In genomic region chr18:22434973-22435608, GRCh38 we compare ENCODE assay signal across 17 cellular contexts. TPM values are rescaled to one million over a fixed set of nuclear protein-coding genes. Genes with fewer than 3 reads are reported as not detected.
DNase-seq lines count a peak whose midpoint lies in the region; ATAC-seq and TF ChIP-seq lines count a peak whose summit lies in the region.
"Had no signal": no experiment of that assay in that cellular context is flagged by ENCODE, and none has a peak within 500 bp of the region (broad histone marks: within the 10 kb centered on the region; RNA-seq: fewer than 3 reads in every experiment).

No MANE protein-coding gene starts in this region.

- no peaks in the 10 kb centered on the region for H3K4me1 Mint-ChIP-seq in activated T-cell treated with anti-CD3 and anti-CD28 coated beads, Interleukin-2, amount 50 U/mL, for 4 hours (ENCODE audit: low read depth)
- H3K4me1 Mint-ChIP-seq: CD14-positive monocyte, IgD-negative memory B cell had no signal

- peak overlapping the region in 1 of 2 donors; percentile 12 for H3K4me3 ChIP-seq in cardiac fibroblast (replicated peaks in 1 of 2; ENCODE audit: low read depth in 2 of 2, low read length in 2 of 2)
- H3K4me3 ChIP-seq in kidney epithelial cell (ENCODE audit: low read depth, low read length) = no peak overlapping the region
- H3K4me3 ChIP-seq: stomach had no signal

- TF ChIP-seq CTCF in cardiac fibroblast (IDR thresholded peaks at IDR 0.05; ENCODE audit: low read depth, low read length) (no peak), kidney epithelial cell (IDR thresholded peaks at IDR 0.05; ENCODE audit: insufficient read depth, low read length, poor library complexity, severe bottlenecking) (no peak)

- H3K27me3 Mint-ChIP-seq in activated T-cell treated with anti-CD3 and anti-CD28 coated beads, Interleukin-2, amount 50 U/mL, for 4 hours (ENCODE audit: low read depth) = no peaks in the 10 kb centered on the region
- H3K27me3 Mint-ChIP-seq: IgD-negative memory B cell had no signal

- H3K27me3 ChIP-seq in kidney epithelial cell (ENCODE audit: control insufficient read depth, insufficient read depth, low read length) = no peaks in the 10 kb centered on the region
- H3K27me3 ChIP-seq: stomach had no signal

- DNase-seq in AG08396 (ENCODE audit: low spot score) (peak; percentile 51), LHCN-M2 (ENCODE audit: low read depth) (peak; percentile 13), cardiac fibroblast (ENCODE audit: low read depth in 2 of 2) (peak; percentile 47 to 87), kidney epithelial cell (ENCODE audit: low read depth) (peak; percentile 44), dedifferentiated amniotic fluid mesenchymal stem cell (ENCODE audit: extremely low spot score) (no peak), NCI-H128 (lab: John Stamatoyannopoulos, UW; ENCODE audit: unreplicated experiment) (no peak)
- DNase-seq in activated T-cell treated with anti-CD3 and anti-CD28 coated beads, Interleukin-2, amount 50 U/mL, for 4 hours = no peak
- DNase-seq: activated effector memory CD4-positive, alpha-beta T cell treated with Interleukin-2 at 50 U/mL for 16 hours; effector CD4-positive, alpha-beta T cell; head of caudate nucleus; NCI-H1105 treated with DMSO at 0.1 percent for 48 hours; NCI-H446; stomach had no signal

- no peaks in the 10 kb centered on the region for H3K36me3 ChIP-seq in kidney epithelial cell (ENCODE audit: control insufficient read depth, insufficient read depth, low read length)
- H3K36me3 ChIP-seq: stomach had no signal

- H3K36me3 Mint-ChIP-seq in activated T-cell treated with anti-CD3 and anti-CD28 coated beads, Interleukin-2, amount 50 U/mL, for 4 hours (ENCODE audit: insufficient read depth) = no peaks in the 10 kb centered on the region
- H3K36me3 Mint-ChIP-seq: CD14-positive monocyte had no signal

- H3K4me3 Mint-ChIP-seq in activated T-cell treated with anti-CD3 and anti-CD28 coated beads, Interleukin-2, amount 50 U/mL, for 4 hours = no peak overlapping the region
- H3K4me3 Mint-ChIP-seq: CD14-positive monocyte, IgD-negative memory B cell had no signal

- ATAC-seq in activated T-cell treated with anti-CD3 and anti-CD28 coated beads, Interleukin-2, amount 50 U/mL, for 4 hours = no peak
- ATAC-seq in GM18502 (IDR thresholded peaks at IDR 0.05; ENCODE audit: poor library complexity, unreplicated experiment) = no peak

- no peaks in the 10 kb centered on the region for H3K9me3 Mint-ChIP-seq in activated T-cell treated with anti-CD3 and anti-CD28 coated beads, Interleukin-2, amount 50 U/mL, for 4 hours

RNA-seq across cellular contexts. Expression of gene CTAGE1, which starts 17.4 kb away (rescaled TPM):
- total RNA-seq in LHCN-M2 (2014; rRNA removed) (not detected in 2 replicates), kidney epithelial cell (not detected in 2 replicates)
- not detected for polyA plus RNA-seq in LHCN-M2 (2012)
- not detected for total RNA-seq in activated T-cell treated with anti-CD3 and anti-CD28 coated beads, Interleukin-2, amount 50 U/mL, for 4 hours
- total RNA-seq: activated CD8-positive, alpha-beta memory T cell treated with anti-CD3 and anti-CD28 coated beads for 36 hours; stomach had no signal
- polyA plus RNA-seq: CD14-positive monocyte, IgD-negative memory B cell, stomach had no signal

Comparison
In these comparisons a context has a peak if more than half of its experiments do, and no peak if none do; other contexts are left out.
1. DNase-seq: peak in AG08396 (single experiment), LHCN-M2 (single experiment), cardiac fibroblast (2 of 2) and kidney epithelial cell (single experiment); none in activated T-cell treated with anti-CD3 and anti-CD28 coated beads, Interleukin-2, amount 50 U/mL, for 4 hours (single experiment), dedifferentiated amniotic fluid mesenchymal stem cell (single experiment) and NCI-H128 (single experiment).